Comparison of ENCODE assay signal across 12 cellular contexts in the genomic region with DNA sequence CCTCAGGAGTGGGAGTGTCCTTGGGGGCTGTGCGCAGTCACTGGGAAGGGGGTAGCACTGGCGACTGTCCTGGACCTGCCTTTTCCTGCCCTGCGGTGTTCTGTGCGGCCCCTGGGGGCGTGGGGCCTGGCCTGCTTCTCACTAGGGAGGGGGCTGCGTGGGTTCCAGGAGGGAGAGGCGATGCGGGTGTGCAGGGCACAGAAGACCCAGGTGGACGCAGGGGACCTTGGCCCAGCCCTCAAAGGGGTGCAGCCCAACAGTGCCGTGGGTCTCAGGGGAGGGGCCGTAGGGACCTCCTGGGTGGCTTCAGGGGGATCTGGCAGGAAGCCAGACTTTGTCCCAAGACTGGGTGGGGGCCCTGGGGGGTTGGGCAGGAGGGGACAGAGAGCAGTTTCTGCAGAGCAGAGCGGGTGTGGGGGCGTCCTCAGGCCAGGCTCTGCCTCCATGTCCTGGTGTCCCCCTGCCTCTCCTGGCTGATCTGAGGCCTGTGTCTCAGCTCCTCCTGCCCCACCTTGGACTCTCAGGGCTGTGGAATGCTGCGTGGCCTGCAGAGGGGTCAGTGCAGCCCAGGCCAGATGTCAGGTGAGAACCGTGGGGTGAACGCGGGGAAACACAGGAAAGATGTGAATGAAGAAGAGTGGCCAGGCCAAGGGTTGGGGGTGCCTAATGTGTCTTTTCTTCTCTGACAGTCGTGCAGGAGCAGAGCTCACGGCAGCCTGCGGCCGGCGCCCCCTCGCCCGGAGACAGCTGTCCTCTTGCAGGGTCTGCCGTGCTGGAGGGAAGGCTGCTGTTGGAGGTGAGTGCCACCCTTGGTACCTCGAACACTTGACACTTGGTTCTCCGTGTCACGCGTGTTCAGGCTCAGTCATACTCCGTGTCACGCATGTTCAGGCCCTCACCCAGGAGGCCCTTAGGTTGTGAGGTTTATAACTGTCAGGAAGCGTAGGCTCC. TPM values are rescaled to one million over a fixed set of nuclear protein-coding genes. Genes with fewer than 3 reads are reported as not detected.
DNase-seq lines count a peak whose midpoint lies in the region; ATAC-seq and TF ChIP-seq lines count a peak whose summit lies in the region.
"Had no signal": no experiment of that assay in that cellular context is flagged by ENCODE, and none has a peak within 500 bp of the region (broad histone marks: within the 10 kb centered on the region; RNA-seq: fewer than 3 reads in every experiment).

No MANE protein-coding gene starts in this region.

- H3K36me3 ChIP-seq in mucosa of descending colon (ENCODE audit: low read depth) (no peaks in the 10 kb centered on the region), A673 (ENCODE audit: insufficient read depth, low read length, poor library complexity, severe bottlenecking) (no peaks in the 10 kb centered on the region)

- H3K4me1 ChIP-seq in mucosa of descending colon (ENCODE audit: low read depth) (peaks cover 5% of the 10 kb centered on the region), A673 (ENCODE audit: insufficient read depth, low read length, poor library complexity, severe bottlenecking) (peaks cover 35% of the 10 kb centered on the region)

- ATAC-seq in stimulated activated naive CD8-positive, alpha-beta T cell treated with anti-CD3 and anti-CD28 coated beads, Interleukin-15, Interleukin-2, amounts not matched to agents 100 U/mL and 50 U/mL, for 24 hours = no peak
- ATAC-seq in mucosa of descending colon (no peak), GM19455 (IDR thresholded peaks at IDR 0.05; ENCODE audit: unreplicated experiment) (no peak)

- no peaks in the 10 kb centered on the region for H3K27me3 ChIP-seq in A673 (replicated peaks; ENCODE audit: insufficient read depth, low read depth, low read length, poor library complexity)

- TF ChIP-seq CTCF in mucosa of descending colon (IDR thresholded peaks at IDR 0.05) (no peak), A673 (conservative IDR thresholded peaks at IDR 0.05; ENCODE audit: low read depth, low read length) (no peak)

- no peak overlapping the region for H3K4me3 Mint-ChIP-seq in stimulated activated naive CD8-positive, alpha-beta T cell treated with anti-CD3 and anti-CD28 coated beads, Interleukin-15, Interleukin-2, amounts not matched to agents 100 ng/mL and 50 ng/mL, for 24 hours
- H3K4me3 Mint-ChIP-seq: CD4-positive, alpha-beta memory T cell had no signal

- CTCF ChIA-PET in A673 (lab: Charles Lee) = no interaction called here

- DNase-seq in stimulated activated naive CD8-positive, alpha-beta T cell treated with anti-CD3 and anti-CD28 coated beads, Interleukin-15, Interleukin-2, amounts not matched to agents 100 U/mL and 50 U/mL, for 24 hours = no peak
- DNase-seq in activated naive CD4-positive, alpha-beta T cell treated with anti-CD3 and anti-CD28 coated beads, Interleukin-2, amount 50 U/mL, for 16 hours = peak; percentile 11
- DNase-seq in mucosa of descending colon (peak in 2 of 3 donors; percentile 1 to 20), T-helper 9 cell (no peak), A673 (ENCODE audit: low spot score) (no peak), NCI-H69 (lab: John Stamatoyannopoulos, UW) (no peak)
- DNase-seq: midbrain, NCI-H1092 treated with DMSO at 0.1 percent for 48 hours, NCI-H526 treated with DMSO at 0.1 percent for 48 hours had no signal

- no TSS peak for BruUV-seq in A673 (replicated peaks; lab: Mats Ljungman, UMichigan)

- POLR2A ChIA-PET in A673 (lab: Charles Lee; ENCODE audit: low non-redundant PET) = no interaction called here

- peaks cover 16% of the 10 kb centered on the region for H3K36me3 Mint-ChIP-seq in stimulated activated naive CD8-positive, alpha-beta T cell treated with anti-CD3 and anti-CD28 coated beads, Interleukin-15, Interleukin-2, amounts not matched to agents 100 ng/mL and 50 ng/mL, for 24 hours (ENCODE audit: low read depth)
- H3K36me3 Mint-ChIP-seq: CD4-positive, alpha-beta memory T cell had no signal

- H3K9me3 ChIP-seq in mucosa of descending colon (no peaks in the 10 kb centered on the region), A673 (ENCODE audit: low read depth, low read length, poor library complexity, severe bottlenecking) (no peaks in the 10 kb centered on the region)

- H3K4me1 Mint-ChIP-seq in stimulated activated naive CD8-positive, alpha-beta T cell treated with anti-CD3 and anti-CD28 coated beads, Interleukin-15, Interleukin-2, amounts not matched to agents 100 ng/mL and 50 ng/mL, for 24 hours (ENCODE audit: low read depth) = peaks cover 89% of the 10 kb centered on the region

- no peaks in the 10 kb centered on the region for H3K9me3 Mint-ChIP-seq in stimulated activated naive CD8-positive, alpha-beta T cell treated with anti-CD3 and anti-CD28 coated beads, Interleukin-15, Interleukin-2, amounts not matched to agents 100 ng/mL and 50 ng/mL, for 24 hours
- H3K9me3 Mint-ChIP-seq: CD4-positive, alpha-beta memory T cell had no signal

- H3K4me3 ChIP-seq in mucosa of descending colon (no peak overlapping the region), A673 (ENCODE audit: low read depth, low read length, poor library complexity, severe bottlenecking) (no peak overlapping the region)

- no peak overlapping the region for H3K27ac ChIP-seq in A673 (ENCODE audit: low read depth, low read length, poor library complexity, severe bottlenecking)

- intact Hi-C loops in mucosa of descending colon (cut with DNase I, micrococcal nuclease) = loop anchor here in 1 of 2 donors (10.0 kb wide), 1 partner anchor 1149 kb away; a partner anchor contains a TSS
- intact Hi-C loops in A673 (cut with micrococcal nuclease; ENCODE audit: unreplicated experiment) = no loop called here

- no peaks in the 10 kb centered on the region for H3K27me3 Mint-ChIP-seq in stimulated activated naive CD8-positive, alpha-beta T cell treated with anti-CD3 and anti-CD28 coated beads, Interleukin-15, Interleukin-2, amounts not matched to agents 100 ng/mL and 50 ng/mL, for 24 hours

- H3K27ac Mint-ChIP-seq in stimulated activated naive CD8-positive, alpha-beta T cell treated with anti-CD3 and anti-CD28 coated beads, Interleukin-15, Interleukin-2, amounts not matched to agents 100 ng/mL and 50 ng/mL, for 24 hours = peak overlapping the region; percentile 89

RNA-seq across cellular contexts. Expression of a gene that starts 54.7 kb away (rescaled TPM):
- total RNA-seq in mucosa of descending colon = 1 to 10 TPM; 2.0 to 3.2 (median 2.3) TPM
- total RNA-seq in A673 (2021) = 2.0 and 2.2 TPM in 2 replicates

Comparison
In these comparisons a context has a peak if more than half of its experiments do, and no peak if none do; other contexts are left out.
1. DNase-seq: peak in activated naive CD4-positive, alpha-beta T cell treated with anti-CD3 and anti-CD28 coated beads, Interleukin-2, amount 50 U/mL, for 16 hours (single experiment) and mucosa of descending colon (2 of 3); none in stimulated activated naive CD8-positive, alpha-beta T cell treated with anti-CD3 and anti-CD28 coated beads, Interleukin-15, Interleukin-2, amounts not matched to agents 100 U/mL and 50 U/mL, for 24 hours (single experiment), T-helper 9 cell (single experiment), A673 (single experiment) and NCI-H69 (single experiment).